35 cellular contexts compared by ENCODE assay signal in genomic region chr1:47390843-47391242, GRCh38. TPM values are rescaled to one million over a fixed set of nuclear protein-coding genes. Genes with fewer than 3 reads are reported as not detected.
"Had no signal": no experiment of that assay in that cellular context is flagged by ENCODE, and none has a peak within 500 bp of the region (broad histone marks: within the 10 kb centered on the region; RNA-seq: fewer than 3 reads in every experiment).

No MANE protein-coding gene starts in this region.

- H3K27ac ChIP-seq: colonic mucosa, epithelial cell of prostate, gastrocnemius medialis, left lung, neutrophil, parathyroid adenoma, prostate gland, right atrium auricular region, sigmoid colon, spleen, thyroid gland had no signal

- H3K4me3 Mint-ChIP-seq: central memory CD8-positive, alpha-beta T cell; dendritic cell treated with granulocyte-macrophage colony-stimulating factor and Interleukin-4, amounts not matched to agents 40 ng/mL and 50 ng/mL, for 4 days; endodermal cell; natural killer cell; neural crest cell; stimulated activated memory B cell treated with anti-CD40 and anti-IgM and Interleukin-4, amounts not matched to agents 10 μg/mL and 1 μg/mL and 100 μg/mL, for 72 hours; stimulated activated naive CD8-positive, alpha-beta T cell treated with anti-CD3 and anti-CD28 coated beads, Interleukin-15, Interleukin-2, amounts not matched to agents 100 ng/mL and 50 ng/mL, for 24 hours; type B pancreatic cell had no signal

- ATAC-seq: esophagus mucosa; gastrocnemius medialis; left lung; natural killer cell; stimulated activated memory B cell treated with anti-CD40 and anti-IgM and Interleukin-4, amounts not matched to agents 10 μg/mL and 1 μg/mL and 100 μg/mL, for 72 hours had no signal

- H3K4me1 Mint-ChIP-seq: central memory CD8-positive, alpha-beta T cell; natural killer cell had no signal

- H3K9me3 Mint-ChIP-seq: central memory CD8-positive, alpha-beta T cell; dendritic cell treated with granulocyte-macrophage colony-stimulating factor and Interleukin-4, amounts not matched to agents 40 ng/mL and 50 ng/mL, for 4 days; endodermal cell; natural killer cell; neural crest cell; stimulated activated memory B cell treated with anti-CD40 and anti-IgM and Interleukin-4, amounts not matched to agents 10 μg/mL and 1 μg/mL and 100 μg/mL, for 72 hours; stimulated activated naive CD8-positive, alpha-beta T cell treated with anti-CD3 and anti-CD28 coated beads, Interleukin-15, Interleukin-2, amounts not matched to agents 100 ng/mL and 50 ng/mL, for 24 hours; type B pancreatic cell had no signal

- H3K4me3 ChIP-seq: colonic mucosa, gastrocnemius medialis, left lung, prostate gland, right atrium auricular region, sigmoid colon, spleen, thyroid gland had no signal

- FAIRE-seq: kidney had no signal

- H3K9ac ChIP-seq: parathyroid adenoma had no signal

- H3K36me3 ChIP-seq: colonic mucosa, gastrocnemius medialis, left lung, neutrophil, prostate gland, right atrium auricular region, sigmoid colon, spleen, thyroid gland had no signal

- DNase-seq: colonic mucosa; effector CD8-positive, alpha-beta T cell; endodermal cell; foreskin fibroblast; gastrocnemius medialis; head of caudate nucleus; kidney; left lung; mesenchymal stem cell; midbrain; natural killer cell; sigmoid colon; spleen; stimulated activated CD4-positive, alpha-beta T cell treated with anti-CD3 and anti-CD28 coated beads, Interleukin-4, amount 100 ng/mL, for 4 hours; thyroid gland had no signal

- H3K27ac Mint-ChIP-seq: dendritic cell treated with granulocyte-macrophage colony-stimulating factor and Interleukin-4, amounts not matched to agents 40 ng/mL and 50 ng/mL, for 4 days; endodermal cell; natural killer cell; stimulated activated memory B cell treated with anti-CD40 and anti-IgM and Interleukin-4, amounts not matched to agents 10 μg/mL and 1 μg/mL and 100 μg/mL, for 72 hours; stimulated activated naive CD8-positive, alpha-beta T cell treated with anti-CD3 and anti-CD28 coated beads, Interleukin-15, Interleukin-2, amounts not matched to agents 100 ng/mL and 50 ng/mL, for 24 hours; type B pancreatic cell had no signal

- H3K9me3 ChIP-seq: colonic mucosa, gastrocnemius medialis, left lung, neutrophil, prostate gland, right atrium auricular region, sigmoid colon, spleen, thyroid gland had no signal

- H3K36me3 Mint-ChIP-seq: natural killer cell; stimulated activated memory B cell treated with anti-CD40 and anti-IgM and Interleukin-4, amounts not matched to agents 10 μg/mL and 1 μg/mL and 100 μg/mL, for 72 hours; type B pancreatic cell had no signal

- H3K27me3 ChIP-seq: colonic mucosa, right atrium auricular region, sigmoid colon, thyroid gland had no signal

- H3K79me2 ChIP-seq: parathyroid adenoma had no signal

- H2AFZ ChIP-seq: parathyroid adenoma had no signal

- H3K4me1 ChIP-seq: colonic mucosa, left lung, parathyroid adenoma, right atrium auricular region, sigmoid colon, spleen, thyroid gland had no signal

RNA-seq across cellular contexts. Expression of gene FOXE3, which starts 25.2 kb away (rescaled TPM):
- total RNA-seq: chondrocyte, endodermal cell, esophagus mucosa, gastrocnemius medialis, glomerular endothelial cell, kidney, left lung, lower leg skin, lung microvascular endothelial cell, natural killer cell, omental fat pad, right atrium auricular region, sigmoid colon, skeletal muscle tissue, spleen, temporal lobe, thyroid gland, urinary bladder had no signal
- polyA plus RNA-seq: spleen, urinary bladder had no signal
